24 cellular contexts compared by ENCODE assay signal in the genomic region with DNA sequence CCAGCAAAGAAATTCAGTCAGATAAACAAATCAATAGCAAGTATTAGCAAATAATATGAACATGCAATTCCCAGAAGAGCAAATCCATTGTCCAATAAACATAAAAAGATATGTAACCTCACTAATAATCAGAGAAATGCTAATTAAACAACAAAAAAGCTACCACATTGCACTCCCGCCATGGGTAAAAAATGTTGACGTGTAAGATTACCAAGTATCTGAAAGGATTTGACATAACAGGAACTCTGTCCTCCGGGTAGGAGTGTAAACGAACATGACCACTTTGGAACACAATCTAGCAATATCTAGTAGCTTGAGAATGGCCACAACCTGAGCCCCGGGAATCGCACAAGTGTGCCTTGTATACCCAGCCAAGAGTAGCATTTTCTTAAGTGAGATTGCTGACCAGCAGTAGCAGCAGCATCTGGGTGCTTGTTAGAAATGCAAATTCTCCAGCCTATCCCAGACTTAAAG. TPM values are rescaled to one million over a fixed set of nuclear protein-coding genes. Genes with fewer than 3 reads are reported as not detected.
A peak's percentile ranks its signal among the peaks of the same experiment; 100 is the strongest.
DNase-seq lines count a peak whose midpoint lies in the region; ATAC-seq and TF ChIP-seq lines count a peak whose summit lies in the region.
"Had no signal": no experiment of that assay in that cellular context is flagged by ENCODE, and none has a peak within 500 bp of the region (broad histone marks: within the 10 kb centered on the region; RNA-seq: fewer than 3 reads in every experiment).

No MANE protein-coding gene starts in this region.

- TF ChIP-seq CTCF in GM23338 (conservative IDR thresholded peaks at IDR 0.05; ENCODE audit: low read depth in 2 of 2), result no peak
- no peak for TF ChIP-seq CTCF in body of pancreas (IDR thresholded peaks at IDR 0.05)
- TF ChIP-seq CTCF in right lobe of liver (IDR thresholded peaks at IDR 0.05), result no peak

- DNase-seq in GM23338 (ENCODE audit: low spot score) (peak; percentile 34), body of pancreas (peak in 3 of 4 donors; percentile 24 to 59 (median 37)), left lobe of liver (ENCODE audit: low spot score) (no peak), right lobe of liver (no peak), T-helper 17 cell (no peak), DMS153 treated with DMSO at 0.1 percent for 48 hours (lab: John Stamatoyannopoulos, UW; ENCODE audit: unreplicated experiment) (no peak)
- DNase-seq in activated CD4-positive, alpha-beta memory T cell treated with anti-CD3 and anti-CD28 coated beads for 36 hours, result no peak
- DNase-seq: 8988T; ACHN; AML-193; BE2C; Calu3; CD4-positive, alpha-beta T cell; CD8-positive, alpha-beta memory T cell; COR-L47; DND-41; GDM1; GOT3 had no signal

- peak overlapping the region; percentile 35 for H2AFZ ChIP-seq in GM23338

- intact Hi-C loops in body of pancreas (cut with DNase I), result no loop called here
- intact Hi-C loops in right lobe of liver (cut with DNase I), result loop anchor here in 1 of 2 donors (10.0 kb wide), 1 partner anchor 60 kb away; no protein-coding TSS in a partner anchor
- intact Hi-C loops in activated CD4-positive, alpha-beta memory T cell treated with anti-CD3 and anti-CD28 coated beads for 36 hours (cut with micrococcal nuclease), result no loop called here

- no peak overlapping the region for H3K27ac Mint-ChIP-seq in GM23338
- no peak overlapping the region for H3K27ac Mint-ChIP-seq in T-helper 17 cell
- no peak overlapping the region for H3K27ac Mint-ChIP-seq in activated CD4-positive, alpha-beta memory T cell treated with anti-CD3 and anti-CD28 coated beads for 36 hours
- H3K27ac Mint-ChIP-seq: CD14-positive monocyte; CD4-positive, alpha-beta T cell; CD8-positive, alpha-beta memory T cell had no signal

- no peaks in the 10 kb centered on the region for H3K27me3 Mint-ChIP-seq in GM23338 (ENCODE audit: insufficient read depth, low read depth, poor library complexity)
- peaks cover 11% of the 10 kb centered on the region for H3K27me3 Mint-ChIP-seq in T-helper 17 cell
- peaks cover 4% of the 10 kb centered on the region for H3K27me3 Mint-ChIP-seq in activated CD4-positive, alpha-beta memory T cell treated with anti-CD3 and anti-CD28 coated beads for 36 hours
- H3K27me3 Mint-ChIP-seq: CD4-positive, alpha-beta T cell had no signal

- H3K9me3 ChIP-seq in body of pancreas (no peaks in the 10 kb centered on the region), right lobe of liver (no peaks in the 10 kb centered on the region), T-helper 17 cell (ENCODE audit: control insufficient read depth, low read length, poor library complexity, severe bottlenecking) (no peaks in the 10 kb centered on the region)
- H3K9me3 ChIP-seq: A549, BE2C, HAP-1 had no signal

- H3K27me3 ChIP-seq in GM23338 (ENCODE audit: insufficient read depth), result no peaks in the 10 kb centered on the region
- no peaks in the 10 kb centered on the region for H3K27me3 ChIP-seq in body of pancreas
- no peaks in the 10 kb centered on the region for H3K27me3 ChIP-seq in right lobe of liver
- H3K27me3 ChIP-seq: BE2C; BLaER1 treated with 17β-estradiol and CSF1 and Interleukin-3, amounts not matched to agents 10 nM and 100 nM had no signal

- no peaks in the 10 kb centered on the region for H3F3A ChIP-seq in GM23338 (replicated peaks; ENCODE audit: low read depth)

- H3K27ac ChIP-seq in GM23338 (ENCODE audit: low read depth) (no peak overlapping the region), body of pancreas (peak overlapping the region in 3 of 4 donors; percentile 9 to 67 (median 21)), right lobe of liver (peak overlapping the region; percentile 14 to 92 (median 91))
- H3K27ac ChIP-seq: A549; BLaER1 treated with 17β-estradiol and CSF1 and Interleukin-3, amounts not matched to agents 10 nM and 100 nM had no signal

- peaks cover 8% of the 10 kb centered on the region for H3K4me1 ChIP-seq in GM23338 (ENCODE audit: insufficient read depth)
- peaks cover 53% of the 10 kb centered on the region for H3K4me1 ChIP-seq in body of pancreas
- H3K4me1 ChIP-seq in right lobe of liver, result peaks cover 0 to 46% (median 7%) of the 10 kb centered on the region in 4 donors
- H3K4me1 ChIP-seq: A549, BE2C, HAP-1 had no signal

- H4K20me1 ChIP-seq in GM23338 (replicated peaks; ENCODE audit: insufficient read depth), result no peaks in the 10 kb centered on the region
- H4K20me1 ChIP-seq: BLaER1 treated with 17β-estradiol and CSF1 and Interleukin-3, amounts not matched to agents 10 nM and 100 nM had no signal

- H3K4me1 Mint-ChIP-seq in GM23338, result peaks cover 4% of the 10 kb centered on the region; the same call in 2 of the 3 replicates
- H3K4me1 Mint-ChIP-seq in T-helper 17 cell, result peaks cover 4% of the 10 kb centered on the region
- H3K4me1 Mint-ChIP-seq in activated CD4-positive, alpha-beta memory T cell treated with anti-CD3 and anti-CD28 coated beads for 36 hours (ENCODE audit: low read depth), result no peaks in the 10 kb centered on the region
- H3K4me1 Mint-ChIP-seq: CD14-positive monocyte; CD8-positive, alpha-beta memory T cell had no signal

- no peak overlapping the region for H3K4me3 Mint-ChIP-seq in GM23338
- no peak overlapping the region for H3K4me3 Mint-ChIP-seq in T-helper 17 cell
- H3K4me3 Mint-ChIP-seq in activated CD4-positive, alpha-beta memory T cell treated with anti-CD3 and anti-CD28 coated beads for 36 hours, result no peak overlapping the region
- H3K4me3 Mint-ChIP-seq: CD14-positive monocyte; CD4-positive, alpha-beta T cell; CD8-positive, alpha-beta memory T cell had no signal

- H3K36me3 ChIP-seq in GM23338 (ENCODE audit: insufficient read depth) (no peaks in the 10 kb centered on the region), body of pancreas (replicated peaks in 1 of 2; ENCODE audit: insufficient read depth in 1 of 2, low read depth in 2 of 2) (no peaks in the 10 kb centered on the region), right lobe of liver (no peaks in the 10 kb centered on the region)
- H3K36me3 ChIP-seq: BE2C; BLaER1 treated with 17β-estradiol and CSF1 and Interleukin-3, amounts not matched to agents 10 nM and 100 nM; HAP-1 had no signal

- H3K36me3 Mint-ChIP-seq in GM23338 (ENCODE audit: low read depth) (no peaks in the 10 kb centered on the region), T-helper 17 cell (ENCODE audit: low read depth) (no peaks in the 10 kb centered on the region)
- H3K36me3 Mint-ChIP-seq in activated CD4-positive, alpha-beta memory T cell treated with anti-CD3 and anti-CD28 coated beads for 36 hours, result no peaks in the 10 kb centered on the region
- H3K36me3 Mint-ChIP-seq: CD14-positive monocyte; CD8-positive, alpha-beta memory T cell had no signal

- peak; percentile 54; the same call in 2 of the 3 replicates for ATAC-seq in GM23338
- peak; percentile 33 for ATAC-seq in body of pancreas
- ATAC-seq in left lobe of liver, result peak; percentile 23
- peak; percentile 15 to 29 (median 18) for ATAC-seq in right lobe of liver
- no peak for ATAC-seq in T-helper 17 cell
- ATAC-seq in GM18870 (IDR thresholded peaks at IDR 0.05; ENCODE audit: unreplicated experiment), result no peak
- ATAC-seq: A549 had no signal

- H3K79me2 ChIP-seq in GM23338 (replicated peaks; ENCODE audit: insufficient read depth), result no peaks in the 10 kb centered on the region

- H3K4me2 ChIP-seq in GM23338, result no peak overlapping the region
- H3K4me2 ChIP-seq: A549 had no signal

- H3K4me3 ChIP-seq in GM23338, result no peak overlapping the region
- no peak overlapping the region for H3K4me3 ChIP-seq in body of pancreas
- peak overlapping the region in 2 of 3 donors; percentile 7 to 20 for H3K4me3 ChIP-seq in right lobe of liver
- H3K4me3 ChIP-seq: A549; BLaER1 treated with 17β-estradiol and CSF1 and Interleukin-3, amounts not matched to agents 10 nM and 100 nM; GM12878; HAP-1 had no signal

- 24 to 29% methylated on average over 4 to 6 of the region's 6 CpGs for WGBS in body of pancreas, 2 donors
- WGBS in right lobe of liver (ENCODE audit: insufficient coverage, low coverage, low lambda C conversion rate, missing lambda C conversion rate), result 26% methylated on average over 5 of the region's 6 CpGs

- no peaks in the 10 kb centered on the region for H3K9me3 Mint-ChIP-seq in GM23338
- no peaks in the 10 kb centered on the region for H3K9me3 Mint-ChIP-seq in activated CD4-positive, alpha-beta memory T cell treated with anti-CD3 and anti-CD28 coated beads for 36 hours
- H3K9me3 Mint-ChIP-seq: CD4-positive, alpha-beta T cell; CD8-positive, alpha-beta memory T cell had no signal

- POLR2A ChIA-PET in activated CD4-positive, alpha-beta memory T cell treated with anti-CD3 and anti-CD28 coated beads for 36 hours (lab: Charles Lee), result no interaction called here

- CTCF ChIA-PET in activated CD4-positive, alpha-beta memory T cell treated with anti-CD3 and anti-CD28 coated beads for 36 hours (lab: Charles Lee), result no interaction called here

- TF ChIP-seq POLR2A in body of pancreas (IDR thresholded peaks at IDR 0.05) (no peak), right lobe of liver (IDR thresholded peaks at IDR 0.05) (no peak)

- H3K9me2 ChIP-seq in GM23338 (ENCODE audit: insufficient read depth), result peaks cover 2% of the 10 kb centered on the region; the same call in 1 of the 2 replicates

TF ChIP-seq in GM23338, 12 proteins besides CTCF, POLR2A, EP300 and RAD21 (continues in another document):
- TF ChIP-seq EZH2 (IDR thresholded peaks at IDR 0.05; ENCODE audit: low read depth, unreplicated experiment) (no peak), ZNF331 (CRISPR knock-in tag; IDR thresholded peaks at IDR 0.05; ENCODE audit: low read depth) (no peak), CREB1 (CRISPR knock-in tag; IDR thresholded peaks at IDR 0.05; ENCODE audit: low read depth) (no peak), ZNF114 (CRISPR knock-in tag; IDR thresholded peaks at IDR 0.05) (no peak)

RNA-seq across cellular contexts. Expression of gene DYDC1, which starts 31.6 kb away (rescaled TPM):
- total RNA-seq in GM23338 (2014; rRNA removed; shearing (Covaris generic)), result 2.1 TPM in 1 of 2 replicates, not detected in the other
- 1.7 TPM in 1 of 2 replicates, not detected in the other for polyA plus RNA-seq in GM23338 (2016; fragmentation: Nextera tagmentation; extraction: Ambion mirVana)
- total RNA-seq in body of pancreas, result not detected
- total RNA-seq in left lobe of liver, result not detected
- not detected for total RNA-seq in right lobe of liver
- not detected for total RNA-seq in T-helper 17 cell
- not detected for total RNA-seq in activated CD4-positive, alpha-beta memory T cell treated with anti-CD3 and anti-CD28 coated beads for 36 hours
- total RNA-seq: Calu3; CD4-positive, alpha-beta T cell; CD8-positive, alpha-beta memory T cell; GM12878 had no signal
- polyA plus RNA-seq: A549; CD14-positive monocyte; CD8-positive, alpha-beta memory T cell; GM12878 had no signal

RNA-seq across cellular contexts. Expression of gene DYDC2, which starts 31.7 kb away (rescaled TPM):
- 1.7 and 8.1 TPM in 2 replicates for total RNA-seq in GM23338 (2014; rRNA removed; shearing (Covaris generic))
- polyA plus RNA-seq in GM23338 (2016; fragmentation: Nextera tagmentation; extraction: Ambion mirVana), result 9.0 and 10.3 TPM in 2 replicates
- not detected for total RNA-seq in body of pancreas
- total RNA-seq in left lobe of liver, result 0.48 TPM
- total RNA-seq in right lobe of liver, result 1 to 10 TPM in 2 of 6 experiments, under 1 TPM in 2, not detected in 2; 0.34 to 2.5 (median 0.84) TPM
- not detected for total RNA-seq in T-helper 17 cell
- total RNA-seq in activated CD4-positive, alpha-beta memory T cell treated with anti-CD3 and anti-CD28 coated beads for 36 hours, result not detected
- total RNA-seq: Calu3; CD4-positive, alpha-beta T cell; CD8-positive, alpha-beta memory T cell; GM12878 had no signal
- polyA plus RNA-seq: CD14-positive monocyte; CD8-positive, alpha-beta memory T cell had no signal

RNA-seq across cellular contexts. Expression of gene MAT1A, which starts 35.5 kb away (rescaled TPM):
- total RNA-seq in GM23338 (2014; rRNA removed; shearing (Covaris generic)), result 6.5 and 8.0 TPM in 2 replicates
- 0.97 and 1.3 TPM in 2 replicates for polyA plus RNA-seq in GM23338 (2016; fragmentation: Nextera tagmentation; extraction: Ambion mirVana)
- total RNA-seq in body of pancreas (10 to 100 TPM in 1 of 2 donors, 1 to 10 TPM in 1; 9.6 to 11.9 TPM), left lobe of liver (928 TPM), right lobe of liver (1,000 to 10,000 TPM in 2 of 6 experiments, 100 to 1,000 TPM in 4; 430 to 1,200 (median 741) TPM), T-helper 17 cell (not detected)
- total RNA-seq in activated CD4-positive, alpha-beta memory T cell treated with anti-CD3 and anti-CD28 coated beads for 36 hours, result not detected
- total RNA-seq: Calu3; CD4-positive, alpha-beta T cell; CD8-positive, alpha-beta memory T cell had no signal
- polyA plus RNA-seq: CD14-positive monocyte; CD8-positive, alpha-beta memory T cell; GM12878 had no signal

Comparison
In these comparisons a context has a peak if more than half of its experiments do, and no peak if none do; other contexts are left out.
1. ATAC-seq: peak in GM23338 (single experiment), body of pancreas (single experiment), left lobe of liver (single experiment) and right lobe of liver (4 of 4); none in T-helper 17 cell (single experiment) and GM18870 (single experiment).
2. DNase-seq: peak in GM23338 (single experiment) and body of pancreas (3 of 4); none in left lobe of liver (single experiment), right lobe of liver (0 of 3), T-helper 17 cell (0 of 3), DMS153 treated with DMSO at 0.1 percent for 48 hours (single experiment) and activated CD4-positive, alpha-beta memory T cell treated with anti-CD3 and anti-CD28 coated beads for 36 hours (single experiment).
3. H3K4me3 ChIP-seq: peak in right lobe of liver (2 of 3); none in GM23338 (single experiment) and body of pancreas (0 of 2).
4. RNA of gene MAT1A, which starts 35.5 kb away (total RNA-seq): 928 TPM in left lobe of liver (single experiment) and 430 to 1,200 TPM in right lobe of liver; 9.6 to 11.9 TPM in body of pancreas, 6.5 to 8.0 TPM in GM23338, not detected in T-helper 17 cell and not detected in activated CD4-positive, alpha-beta memory T cell treated with anti-CD3 and anti-CD28 coated beads for 36 hours; every median in the first group is over 10 times any median in the second.